In genomic region chr10:31031666-31032514, GRCh38 we compare ENCODE assay signal across 8 cellular contexts. TPM values are rescaled to one million over a fixed set of nuclear protein-coding genes. Genes with fewer than 3 reads are reported as not detected.
DNase-seq lines count a peak whose midpoint lies in the region; TF ChIP-seq lines count a peak whose summit lies in the region.

Gene ZNF438, minus strand, starts transcription at chr10:31031865. Its CDS starts 154,831 bp downstream, at chr10:30877034.

- peaks cover 4% of the 10 kb centered on the region for H3K9me3 Mint-ChIP-seq in nephron progenitor cell
- no peaks in the 10 kb centered on the region for H3K9me3 Mint-ChIP-seq in stimulated activated naive CD8-positive, alpha-beta T cell treated with anti-CD3 and anti-CD28 coated beads, Interleukin-15, Interleukin-2, amounts not matched to agents 100 ng/mL and 50 ng/mL, for 24 hours

- peaks cover 5% of the 10 kb centered on the region for H3K27me3 Mint-ChIP-seq in nephron progenitor cell (ENCODE audit: low read depth, poor library complexity)
- no peaks in the 10 kb centered on the region for H3K27me3 Mint-ChIP-seq in stimulated activated naive CD8-positive, alpha-beta T cell treated with anti-CD3 and anti-CD28 coated beads, Interleukin-15, Interleukin-2, amounts not matched to agents 100 ng/mL and 50 ng/mL, for 24 hours

- peak within 1 kb of the TSS; percentile 99 for H3K27ac Mint-ChIP-seq in nephron progenitor cell
- peak within 1 kb of the TSS; percentile 96 for H3K27ac Mint-ChIP-seq in stimulated activated naive CD8-positive, alpha-beta T cell treated with anti-CD3 and anti-CD28 coated beads, Interleukin-15, Interleukin-2, amounts not matched to agents 100 ng/mL and 50 ng/mL, for 24 hours

- no peaks in the 10 kb centered on the region for H3K36me3 Mint-ChIP-seq in nephron progenitor cell (ENCODE audit: low read depth)
- H3K36me3 Mint-ChIP-seq in stimulated activated naive CD8-positive, alpha-beta T cell treated with anti-CD3 and anti-CD28 coated beads, Interleukin-15, Interleukin-2, amounts not matched to agents 100 ng/mL and 50 ng/mL, for 24 hours (ENCODE audit: low read depth): no peaks in the 10 kb centered on the region

- peak; percentile 18 for TF ChIP-seq CTCF in nephron progenitor cell (IDR thresholded peaks at IDR 0.05)

- peak within 1 kb of the TSS; percentile 85 for H3K4me3 Mint-ChIP-seq in nephron progenitor cell
- H3K4me3 Mint-ChIP-seq in stimulated activated naive CD8-positive, alpha-beta T cell treated with anti-CD3 and anti-CD28 coated beads, Interleukin-15, Interleukin-2, amounts not matched to agents 100 ng/mL and 50 ng/mL, for 24 hours: peak within 1 kb of the TSS; percentile 84

- peaks cover 23% of the 10 kb centered on the region for H3K4me1 Mint-ChIP-seq in nephron progenitor cell
- peaks cover 8% of the 10 kb centered on the region for H3K4me1 Mint-ChIP-seq in stimulated activated naive CD8-positive, alpha-beta T cell treated with anti-CD3 and anti-CD28 coated beads, Interleukin-15, Interleukin-2, amounts not matched to agents 100 ng/mL and 50 ng/mL, for 24 hours (ENCODE audit: low read depth)

- DNase-seq in ELR (ENCODE audit: low read depth) (peak; percentile 95), GOT3 (lab: John Stamatoyannopoulos, UW) (peak; percentile 93), LHCN-M2 (ENCODE audit: low read depth) (peak; percentile 95), RPMI8226 (peak; percentile 93), fibroblast of peridontal ligament (ENCODE audit: extremely low read depth) (peak; percentile 94), nephron progenitor cell (peak; percentile 97)
- peak; percentile 92 for DNase-seq in activated T-helper 9 cell treated with anti-CD3 and anti-CD28 coated beads, Interleukin-2, amount 50 U/mL, for 16 hours (ENCODE audit: low read depth)

RNA-seq across cellular contexts. Expression of gene ZNF438, which starts in this region (rescaled TPM):
- total RNA-seq in LHCN-M2 (2014; rRNA removed): 5.1 and 5.3 TPM in 2 replicates
- polyA plus RNA-seq in LHCN-M2 (2012): 3.1 TPM

Comparison
In these comparisons a context has a peak if more than half of its experiments do, and no peak if none do; other contexts are left out.
1. Peak in every context shown above with its lines: DNase-seq.